ENCODE assay signal across 20 cellular contexts in genomic region chr9:108844391-108844790, GRCh38. TPM values are rescaled to one million over a fixed set of nuclear protein-coding genes. Genes with fewer than 3 reads are reported as not detected.
"Had no signal": no experiment of that assay in that cellular context is flagged by ENCODE, and none has a peak within 500 bp of the region (broad histone marks: within the 10 kb centered on the region; RNA-seq: fewer than 3 reads in every experiment).

No MANE protein-coding gene starts in this region.

- H3K27ac Mint-ChIP-seq: activated CD4-positive, alpha-beta T cell treated with anti-CD3 and anti-CD28 coated beads for 36 hours; activated naive CD8-positive, alpha-beta T cell treated with anti-CD3 and anti-CD28 coated beads, Interleukin-2, amount 50 U/mL, for 24 hours had no signal

- H3K27me3 Mint-ChIP-seq: activated CD4-positive, alpha-beta T cell treated with anti-CD3 and anti-CD28 coated beads for 36 hours had no signal

- H3K9me3 Mint-ChIP-seq: activated naive CD8-positive, alpha-beta T cell treated with anti-CD3 and anti-CD28 coated beads, Interleukin-2, amount 50 U/mL, for 24 hours; nephron had no signal

- DNase-seq: activated CD4-positive, alpha-beta T cell treated with anti-CD3 and anti-CD28 coated beads for 36 hours; activated CD8-positive, alpha-beta memory T cell treated with anti-CD3 and anti-CD28 coated beads for 24 hours; activated naive CD4-positive, alpha-beta T cell treated with Interleukin-2 at 50 U/mL for 16 hours; activated naive CD8-positive, alpha-beta T cell treated with anti-CD3 and anti-CD28 coated beads, Interleukin-2, amount 50 U/mL, for 24 hours; heart right ventricle; left ventricle myocardium inferior; mesendoderm; psoas muscle; stimulated activated CD4-positive, alpha-beta T cell treated with anti-CD3 and anti-CD28 coated beads, Interleukin-2, amount 100 ng/mL, for 48 hours; stimulated activated naive CD4-positive, alpha-beta T cell treated with Interleukin-2 at 50 U/mL for 16 hours; T1000; trophoblast cell had no signal

- H3K4me3 Mint-ChIP-seq: activated CD4-positive, alpha-beta T cell treated with anti-CD3 and anti-CD28 coated beads for 36 hours; activated naive CD8-positive, alpha-beta T cell treated with anti-CD3 and anti-CD28 coated beads, Interleukin-2, amount 50 U/mL, for 24 hours; nephron had no signal

RNA-seq across cellular contexts. Expression of gene ACTL7B, which starts 11.4 kb away (rescaled TPM):
- total RNA-seq: activated CD4-positive, alpha-beta T cell treated with anti-CD3 and anti-CD28 coated beads for 36 hours; ascending aorta; bronchial epithelial cell; chondrocyte; dermis microvascular lymphatic vessel endothelial cell; esophagus mucosa; frontal cortex; heart right ventricle; left ventricle myocardium inferior; psoas muscle had no signal

RNA-seq across cellular contexts. Expression of gene ACTL7A, which starts 17.7 kb away (rescaled TPM):
- total RNA-seq: activated CD4-positive, alpha-beta T cell treated with anti-CD3 and anti-CD28 coated beads for 36 hours; ascending aorta; bronchial epithelial cell; chondrocyte; dermis microvascular lymphatic vessel endothelial cell; esophagus mucosa; frontal cortex; heart right ventricle; left ventricle myocardium inferior; omental fat pad; psoas muscle had no signal
